In the genomic region with DNA sequence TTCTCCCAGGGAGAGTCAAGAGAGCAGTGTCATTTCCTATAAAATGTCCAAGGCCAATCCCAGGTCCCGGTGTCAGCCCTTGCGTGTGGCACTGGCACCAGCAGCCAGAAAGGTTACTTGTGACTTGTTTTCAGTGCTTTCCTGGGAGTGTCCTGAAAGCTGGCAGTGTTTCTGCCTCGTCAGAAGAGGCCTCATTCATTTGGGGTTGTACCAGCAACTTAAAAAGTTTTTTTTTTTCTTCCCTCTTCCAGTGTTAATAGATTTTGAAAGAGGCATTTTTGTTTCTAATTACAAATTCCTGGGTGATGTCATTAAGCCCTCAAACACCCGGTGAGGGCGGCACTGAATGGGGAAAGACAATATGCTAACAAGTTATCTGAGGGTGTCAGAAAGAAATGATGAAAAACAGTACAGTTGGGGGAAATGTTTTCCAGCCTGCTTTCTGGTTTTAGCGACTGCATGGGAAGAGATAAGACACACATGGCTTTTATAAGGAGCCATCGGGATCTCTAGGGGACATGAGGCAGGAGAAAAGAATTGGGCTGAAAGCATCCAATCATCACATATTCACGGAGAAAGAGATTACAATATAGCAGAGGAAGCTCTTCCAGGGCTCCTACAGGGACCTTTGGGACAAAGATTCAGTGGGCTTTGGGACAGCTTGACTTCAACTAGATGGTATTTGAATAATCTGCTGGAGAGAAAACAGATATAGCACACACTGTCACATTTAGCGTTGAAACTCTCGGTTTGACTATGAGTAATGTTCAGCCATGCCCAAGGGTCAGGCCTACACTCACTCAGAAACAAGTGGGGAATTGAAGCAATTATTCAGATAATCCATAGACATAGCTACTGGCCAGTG, we compare ENCODE assay signal across 1 cellular context.
TF ChIP-seq lines count a peak whose summit lies in the region.

No MANE protein-coding gene starts in this region.

TF ChIP-seq in GM12891, 5 proteins besides CTCF, POLR2A, EP300 and RAD21 (continued from another document):
- TF ChIP-seq POU2F2 (IDR thresholded peaks at IDR 0.05; ENCODE audit: low read depth, low read length) = peak; percentile 70; the same call in 1 of the 2 replicates
